Comparison of ENCODE assay signal across 22 cellular contexts in the genomic region with DNA sequence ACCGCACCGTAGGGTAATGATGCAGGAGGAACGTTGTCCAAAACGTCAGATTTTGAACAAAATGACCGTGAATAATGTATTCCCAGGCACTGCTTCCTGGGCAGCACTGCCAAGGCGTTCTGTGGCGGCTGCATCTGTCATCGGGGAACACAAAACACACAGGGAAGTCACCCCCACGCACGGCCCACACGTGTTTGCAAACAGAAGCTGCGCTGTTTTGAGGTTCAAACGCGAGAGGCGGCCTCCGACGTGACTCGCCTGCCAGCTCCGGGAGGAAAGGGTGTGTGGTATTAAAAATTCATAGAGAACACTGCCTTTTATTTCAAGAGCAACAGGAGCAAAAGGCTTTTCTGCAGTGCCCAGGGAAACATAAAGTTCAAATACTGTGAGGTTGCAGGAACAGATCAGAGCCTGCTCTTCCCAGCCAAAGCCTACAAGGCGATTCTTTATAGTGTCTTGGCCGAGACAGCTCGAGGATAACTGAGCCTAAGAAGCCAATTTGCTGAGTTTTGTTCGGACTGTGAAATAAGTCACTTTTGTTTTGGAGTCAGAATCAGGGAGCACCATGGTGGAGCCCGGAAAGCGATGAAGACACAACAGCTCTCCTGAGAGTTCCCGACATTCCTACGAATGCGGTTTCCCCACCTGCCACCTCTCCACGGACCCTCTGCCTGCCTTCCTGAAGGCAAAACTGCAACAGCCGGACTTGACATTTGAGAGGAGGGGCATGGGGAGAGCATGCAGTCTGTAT.
DNase-seq lines count a peak whose midpoint lies in the region; ATAC-seq, FAIRE-seq and TF ChIP-seq lines count a peak whose summit lies in the region.
"Had no signal": no experiment of that assay in that cellular context is flagged by ENCODE, and none has a peak within 500 bp of the region (broad histone marks: within the 10 kb centered on the region; RNA-seq: fewer than 3 reads in every experiment).

No MANE protein-coding gene starts in this region.

- no peak overlapping the region for H3K4me3 Mint-ChIP-seq in osteocyte (ENCODE audit: unreplicated experiment)
- no peak overlapping the region for H3K4me3 Mint-ChIP-seq in stimulated activated effector memory CD8-positive, alpha-beta T cell treated with anti-CD3 and anti-CD28 coated beads, Interleukin-12 subunit alpha, Interleukin-12 subunit beta, amount 100 ng/mL, for 72 hours
- H3K4me3 Mint-ChIP-seq: CD4-positive, alpha-beta memory T cell; HFFc6 had no signal

- H3K27me3 ChIP-seq in PC-9 (ENCODE audit: insufficient read depth, low read depth), result peaks cover 89% of the 10 kb centered on the region
- H3K27me3 ChIP-seq: BLaER1, SJCRH30 had no signal

- H3K79me2 ChIP-seq in PC-9 (ENCODE audit: low read depth), result no peaks in the 10 kb centered on the region

- H3K9me3 ChIP-seq in PC-9 (ENCODE audit: insufficient read depth, low read depth), result no peaks in the 10 kb centered on the region
- H3K9me3 ChIP-seq: A549, BLaER1, SJCRH30 had no signal

- H3K4me3 ChIP-seq in PC-9, result no peak overlapping the region
- H3K4me3 ChIP-seq: A549, BLaER1, SJCRH30 had no signal

- H3K36me3 Mint-ChIP-seq in osteocyte (ENCODE audit: unreplicated experiment), result no peaks in the 10 kb centered on the region
- no peaks in the 10 kb centered on the region for H3K36me3 Mint-ChIP-seq in stimulated activated effector memory CD8-positive, alpha-beta T cell treated with anti-CD3 and anti-CD28 coated beads, Interleukin-12 subunit alpha, Interleukin-12 subunit beta, amount 100 ng/mL, for 72 hours
- H3K36me3 Mint-ChIP-seq: CD4-positive, alpha-beta memory T cell had no signal

- no peaks in the 10 kb centered on the region for H3F3A ChIP-seq in PC-9 (ENCODE audit: insufficient read depth, low read depth)

- FAIRE-seq in urothelium cell line (lab: Jason Lieb, UNC), result peak; percentile 56
- FAIRE-seq: A549, GM12891 had no signal

- H3K27ac ChIP-seq in PC-9, result no peak overlapping the region
- H3K27ac ChIP-seq: A549, BLaER1, RWPE1, SJCRH30 had no signal

- CTCF ChIA-PET in PC-9 (lab: Charles Lee), result no interaction called here

- ATAC-seq in stimulated activated effector memory CD8-positive, alpha-beta T cell treated with anti-CD3 and anti-CD28 coated beads, Interleukin-12 subunit alpha, Interleukin-12 subunit beta, amount 100 ng/mL, for 72 hours, result no peak
- ATAC-seq: A549, PC-3 had no signal

- peak in 33 of 58 donors; percentile 3 to 61 (median 16) for DNase-seq in anterior cingulate cortex (lab: John Stamatoyannopoulos, UW)
- peak; percentile 10 for DNase-seq in left kidney (ENCODE audit: low read depth, low spot score)
- DNase-seq in osteocyte (ENCODE audit: extremely low spot score, unreplicated experiment), result peak; percentile 72
- DNase-seq in urothelium cell line (ENCODE audit: low spot score), result no peak
- DNase-seq in PC-9, result no peak
- DNase-seq in GOT3 (lab: John Stamatoyannopoulos, UW), result no peak
- DNase-seq in stimulated activated effector memory CD8-positive, alpha-beta T cell treated with anti-CD3 and anti-CD28 coated beads, Interleukin-12 subunit alpha, Interleukin-12 subunit beta, amount 100 ng/mL, for 72 hours (ENCODE audit: low spot score in 2 of 2), result no peak
- DNase-seq: CD4-positive, alpha-beta memory T cell; EL; H7; HFFc6; KG1; NCI-H1417 treated with DMSO at 0.1 percent for 48 hours; NCI-H187 treated with DMSO at 0.1 percent for 48 hours; NCI-H345; NCI-H524 treated with DMSO at 0.1 percent for 48 hours; PC-3; SJCRH30 had no signal

- peaks cover 28% of the 10 kb centered on the region for H3K9me3 Mint-ChIP-seq in osteocyte (ENCODE audit: unreplicated experiment)
- peaks cover 10% of the 10 kb centered on the region for H3K9me3 Mint-ChIP-seq in stimulated activated effector memory CD8-positive, alpha-beta T cell treated with anti-CD3 and anti-CD28 coated beads, Interleukin-12 subunit alpha, Interleukin-12 subunit beta, amount 100 ng/mL, for 72 hours

- intact Hi-C loops in PC-9 (cut with micrococcal nuclease; ENCODE audit: unreplicated experiment), result no loop called here

- no peak overlapping the region for H2AFZ ChIP-seq in PC-9

- TF ChIP-seq CTCF in osteocyte (IDR thresholded peaks at IDR 0.05) (no peak), PC-9 (conservative IDR thresholded peaks at IDR 0.05) (no peak)

- no peak overlapping the region for H3K27ac Mint-ChIP-seq in osteocyte (ENCODE audit: unreplicated experiment)
- no peak overlapping the region for H3K27ac Mint-ChIP-seq in stimulated activated effector memory CD8-positive, alpha-beta T cell treated with anti-CD3 and anti-CD28 coated beads, Interleukin-12 subunit alpha, Interleukin-12 subunit beta, amount 100 ng/mL, for 72 hours
- H3K27ac Mint-ChIP-seq: CD4-positive, alpha-beta memory T cell; HFFc6 had no signal

- no TSS peak for BruUV-seq in PC-9 (replicated peaks; lab: Mats Ljungman, UMichigan)

- H3K27me3 Mint-ChIP-seq in osteocyte (ENCODE audit: unreplicated experiment), result no peaks in the 10 kb centered on the region
- H3K27me3 Mint-ChIP-seq: CD4-positive, alpha-beta memory T cell had no signal

- no peaks in the 10 kb centered on the region for H3K9me2 ChIP-seq in PC-9 (ENCODE audit: insufficient read depth)

- H4K20me1 ChIP-seq in PC-9 (ENCODE audit: insufficient read depth), result no peaks in the 10 kb centered on the region
- H4K20me1 ChIP-seq: BLaER1 had no signal

- POLR2A ChIA-PET in PC-9 (lab: Charles Lee; ENCODE audit: unreplicated experiment), result no interaction called here

- H3K4me1 ChIP-seq in PC-9 (replicated peaks; ENCODE audit: insufficient read depth), result no peaks in the 10 kb centered on the region
- H3K4me1 ChIP-seq: A549, SJCRH30 had no signal

- no peaks in the 10 kb centered on the region for H3K4me1 Mint-ChIP-seq in osteocyte (ENCODE audit: unreplicated experiment)
- no peaks in the 10 kb centered on the region for H3K4me1 Mint-ChIP-seq in stimulated activated effector memory CD8-positive, alpha-beta T cell treated with anti-CD3 and anti-CD28 coated beads, Interleukin-12 subunit alpha, Interleukin-12 subunit beta, amount 100 ng/mL, for 72 hours

- H3K4me2 ChIP-seq in PC-9, result no peak overlapping the region
- H3K4me2 ChIP-seq: A549, BLaER1 had no signal

- no peaks in the 10 kb centered on the region for H3K36me3 ChIP-seq in PC-9 (ENCODE audit: low read depth)
- H3K36me3 ChIP-seq: BLaER1, SJCRH30 had no signal

Comparison
In these comparisons a context has a peak if more than half of its experiments do, and no peak if none do; other contexts are left out.
1. DNase-seq: peak in anterior cingulate cortex (33 of 58), left kidney (single experiment) and osteocyte (single experiment); none in urothelium cell line (single experiment), PC-9 (0 of 2), GOT3 (single experiment) and stimulated activated effector memory CD8-positive, alpha-beta T cell treated with anti-CD3 and anti-CD28 coated beads, Interleukin-12 subunit alpha, Interleukin-12 subunit beta, amount 100 ng/mL, for 72 hours (0 of 2).